In the genomic region with DNA sequence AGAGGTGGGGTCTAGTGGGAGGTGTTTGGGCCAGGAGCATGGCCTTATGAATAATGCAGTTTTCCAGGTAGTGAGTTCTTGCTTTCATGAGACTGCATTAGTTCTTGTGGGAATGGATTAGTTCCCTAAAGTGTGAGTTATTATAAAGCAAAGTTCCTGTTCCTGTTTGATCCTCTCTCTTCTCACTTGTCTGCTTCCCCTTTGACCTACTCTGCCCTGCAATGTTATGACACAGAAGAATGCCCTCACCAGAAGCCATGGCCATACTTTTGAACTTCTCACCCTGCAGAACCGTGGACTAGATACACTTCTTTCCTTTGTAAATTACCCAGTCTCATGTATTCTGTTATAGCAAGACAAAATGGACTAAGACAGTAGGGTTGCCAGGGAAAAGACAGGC, we compare ENCODE assay signal across 17 cellular contexts. TPM values are rescaled to one million over a fixed set of nuclear protein-coding genes. Genes with fewer than 3 reads are reported as not detected.
A peak's percentile ranks its signal among the peaks of the same experiment; 100 is the strongest.
DNase-seq lines count a peak whose midpoint lies in the region; ATAC-seq lines count a peak whose summit lies in the region.
"Had no signal": no experiment of that assay in that cellular context is flagged by ENCODE, and none has a peak within 500 bp of the region (broad histone marks: within the 10 kb centered on the region; RNA-seq: fewer than 3 reads in every experiment).

No MANE protein-coding gene starts in this region.

- peak; percentile 73 for DNase-seq in KBM-7
- peak; percentile 20 for DNase-seq in SIG-M5 (lab: John Stamatoyannopoulos, UW)
- peak; percentile 50 for DNase-seq in left lobe of liver (ENCODE audit: low spot score)
- no peak for DNase-seq in stimulated activated naive B cell treated with anti-CD40 and anti-IgM and Interleukin-4, amounts not matched to agents 10 μg/mL and 1 μg/mL and 100 μg/mL, for 72 hours
- DNase-seq: activated CD4-positive, CD25-positive, alpha-beta regulatory T cell; activated CD8-positive, alpha-beta memory T cell treated with anti-CD3 and anti-CD28 coated beads, Interleukin-2, amount 50 U/mL, for 4 hours; activated naive CD4-positive, alpha-beta T cell treated with anti-CD3 and anti-CD28 coated beads, Interleukin-2, amount 50 U/mL, for 16 hours; endodermal cell; NCI-H187; NCI-H526; sigmoid colon; SJCRH30; stimulated activated naive CD8-positive, alpha-beta T cell treated with anti-CD3 and anti-CD28 coated beads, Interleukin-15, Interleukin-2, amounts not matched to agents 100 U/mL and 50 U/mL, for 24 hours had no signal

- no peak overlapping the region for H3K4me3 Mint-ChIP-seq in stimulated activated naive B cell treated with anti-CD40 and anti-IgM and Interleukin-4, amounts not matched to agents 10 μg/mL and 1 μg/mL and 100 μg/mL, for 72 hours
- H3K4me3 Mint-ChIP-seq: endodermal cell had no signal

- H3K9me3 Mint-ChIP-seq in stimulated activated naive B cell treated with anti-CD40 and anti-IgM and Interleukin-4, amounts not matched to agents 10 μg/mL and 1 μg/mL and 100 μg/mL, for 72 hours: no peaks in the 10 kb centered on the region
- H3K9me3 Mint-ChIP-seq: endodermal cell had no signal

- in situ Hi-C loops in KBM-7 (cut with MboI; ENCODE audit: low pct_unique_long_range_greater_than_20kb, low sequenced_read_pairs): no loop called here

- ATAC-seq in left lobe of liver (peak; percentile 59), HG02885 (IDR thresholded peaks at IDR 0.05; ENCODE audit: poor library complexity, unreplicated experiment) (no peak), GM19452 (IDR thresholded peaks at IDR 0.05; ENCODE audit: unreplicated experiment) (no peak), GM19324 (IDR thresholded peaks at IDR 0.05; ENCODE audit: low FRiP score, unreplicated experiment) (no peak)
- peak; percentile 78 to 87 for ATAC-seq in stimulated activated naive B cell treated with anti-CD40 and anti-IgM and Interleukin-4, amounts not matched to agents 10 μg/mL and 1 μg/mL and 100 μg/mL, for 72 hours (replicated peaks)
- ATAC-seq: gastroesophageal sphincter; stimulated activated naive CD8-positive, alpha-beta T cell treated with anti-CD3 and anti-CD28 coated beads, Interleukin-15, Interleukin-2, amounts not matched to agents 100 U/mL and 50 U/mL, for 24 hours had no signal

- no peaks in the 10 kb centered on the region for H3K27me3 Mint-ChIP-seq in stimulated activated naive B cell treated with anti-CD40 and anti-IgM and Interleukin-4, amounts not matched to agents 10 μg/mL and 1 μg/mL and 100 μg/mL, for 72 hours

- no peak overlapping the region for H3K27ac Mint-ChIP-seq in stimulated activated naive B cell treated with anti-CD40 and anti-IgM and Interleukin-4, amounts not matched to agents 10 μg/mL and 1 μg/mL and 100 μg/mL, for 72 hours
- H3K27ac Mint-ChIP-seq: endodermal cell had no signal

- no peaks in the 10 kb centered on the region for H3K36me3 Mint-ChIP-seq in stimulated activated naive B cell treated with anti-CD40 and anti-IgM and Interleukin-4, amounts not matched to agents 10 μg/mL and 1 μg/mL and 100 μg/mL, for 72 hours

- H3K4me1 Mint-ChIP-seq in stimulated activated naive B cell treated with anti-CD40 and anti-IgM and Interleukin-4, amounts not matched to agents 10 μg/mL and 1 μg/mL and 100 μg/mL, for 72 hours: peaks cover 4 to 7% of the 10 kb centered on the region in 2 donors

RNA-seq across cellular contexts. Expression of a gene that starts 53.6 kb away (rescaled TPM):
- 3.8 TPM for total RNA-seq in left lobe of liver

Comparison
In these comparisons a context has a peak if more than half of its experiments do, and no peak if none do; other contexts are left out.
1. ATAC-seq: peak in left lobe of liver (single experiment) and stimulated activated naive B cell treated with anti-CD40 and anti-IgM and Interleukin-4, amounts not matched to agents 10 μg/mL and 1 μg/mL and 100 μg/mL, for 72 hours (2 of 2); none in HG02885 (single experiment), GM19452 (single experiment) and GM19324 (single experiment).